Comparison of ENCODE assay signal across 8 cellular contexts in genomic region chr4:77157859-77158486, GRCh38. TPM values are rescaled to one million over a fixed set of nuclear protein-coding genes. Genes with fewer than 3 reads are reported as not detected.
DNase-seq lines count a peak whose midpoint lies in the region; ATAC-seq and TF ChIP-seq lines count a peak whose summit lies in the region.

No MANE protein-coding gene starts in this region.

- POLR2A ChIA-PET in BJ (lab: Charles Lee): interaction anchor here (0.5 kb wide), 1 partner anchor 76 kb away, joined by 3 read pairs; no protein-coding TSS in a partner anchor

- H3K4me1 ChIP-seq in lower lobe of right lung: peaks cover 29% of the 10 kb centered on the region

- DNase-seq in BJ (ENCODE audit: low read depth): no peak
- DNase-seq in NCI-H774 (lab: John Stamatoyannopoulos, UW): peak; percentile 70
- peak; percentile 72 to 80 for DNase-seq in activated CD4-positive, alpha-beta T cell treated with anti-CD3 and anti-CD28 coated beads, Interleukin-2, amount 50 U/mL, for 48 hours
- DNase-seq in ecto neural progenitor cell (ENCODE audit: low spot score): peak; percentile 95
- DNase-seq in lower lobe of right lung: peak; percentile 92
- DNase-seq in stimulated activated CD4-positive, alpha-beta T cell treated with anti-CD3 and anti-CD28 coated beads, Interleukin-4, amount 100 ng/mL, for 48 hours (ENCODE audit: low read depth in 2 of 2): peak; percentile 48 to 65

- H3K27me3 ChIP-seq in BJ (ENCODE audit: control insufficient read depth, insufficient read depth, low read length) (peaks cover 4% of the 10 kb centered on the region), lower lobe of right lung (ENCODE audit: low read depth) (no peaks in the 10 kb centered on the region)

- peak overlapping the region; percentile 88 for H3K27ac ChIP-seq in lower lobe of right lung

- TF ChIP-seq CTCF in BJ (IDR thresholded peaks at IDR 0.05; ENCODE audit: insufficient read depth, low read depth, low read length) (no peak), lower lobe of right lung (IDR thresholded peaks at IDR 0.05) (no peak)

- ATAC-seq in GM19372 (IDR thresholded peaks at IDR 0.05; ENCODE audit: low read depth, unreplicated experiment): peak; percentile 47
- ATAC-seq in HG03520 (IDR thresholded peaks at IDR 0.05; ENCODE audit: unreplicated experiment): peak; percentile 44
- ATAC-seq in lower lobe of right lung: peak; percentile 83 to 84

- peak overlapping the region; percentile 100 for H3K4me3 ChIP-seq in BJ (ENCODE audit: low read depth, low read length)
- peak overlapping the region; percentile 88 for H3K4me3 ChIP-seq in lower lobe of right lung

- H3K9me3 ChIP-seq in lower lobe of right lung: no peaks in the 10 kb centered on the region

- intact Hi-C loops in lower lobe of right lung (cut with DNase I): no loop called here

- CTCF ChIA-PET in BJ (lab: Yijun Ruan, JAX): interaction anchor here (1.1 to 1.3 kb wide), 2 partner anchors 46 to 63 kb away, joined by 4 to 5 read pairs; no protein-coding TSS in a partner anchor

- peaks cover 7% of the 10 kb centered on the region for H3K36me3 ChIP-seq in BJ (ENCODE audit: control insufficient read depth, insufficient read depth, low read length)
- H3K36me3 ChIP-seq in lower lobe of right lung: peaks cover 31% of the 10 kb centered on the region

RNA-seq across cellular contexts. Expression of gene CCNG2, which starts 1.0 kb away (rescaled TPM):
- 9.0 and 24.4 TPM in 2 replicates for polyA plus RNA-seq in BJ (2011; rRNA removed)
- polyA minus RNA-seq in BJ (2011; rRNA and poly(A)+ RNA removed): 5.7 and 7.4 TPM in 2 replicates
- 39.3 TPM for total RNA-seq in lower lobe of right lung
